In the genomic region with DNA sequence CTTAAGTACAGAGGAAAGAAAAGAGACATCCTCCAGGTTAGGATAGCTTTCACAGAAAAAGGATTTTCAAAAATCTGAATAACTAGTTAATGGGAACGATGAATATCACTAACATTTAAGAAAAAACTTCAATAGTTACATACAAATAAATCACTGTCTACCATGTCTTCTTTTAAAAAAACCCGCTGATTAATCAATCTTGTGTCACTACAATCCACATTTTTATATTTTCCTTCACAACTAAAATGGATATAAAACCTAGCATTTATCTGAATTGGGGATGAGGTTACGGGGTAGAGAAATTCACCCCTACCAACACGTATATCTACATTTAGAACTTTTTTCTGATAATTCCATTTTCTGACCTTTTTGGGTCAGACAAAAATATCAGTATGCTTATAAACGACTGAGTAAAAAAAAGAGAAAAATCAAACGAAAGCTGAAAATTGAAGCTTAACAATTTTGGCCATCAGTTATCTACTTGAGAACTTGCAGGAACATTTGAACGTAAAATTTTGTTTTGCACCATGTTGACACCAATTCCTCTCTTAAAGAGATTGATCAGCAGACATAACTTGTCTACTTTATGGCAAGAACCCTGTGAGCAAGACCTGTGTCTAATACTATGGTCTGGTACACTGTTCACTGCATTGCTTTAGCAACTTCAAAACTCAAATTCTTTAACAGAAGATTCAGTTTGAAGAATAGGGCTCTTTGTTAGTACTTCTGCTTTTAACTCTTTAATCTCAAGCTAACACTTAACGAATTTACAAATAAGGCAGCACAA, we compare ENCODE assay signal across 8 cellular contexts. TPM values are rescaled to one million over a fixed set of nuclear protein-coding genes. Genes with fewer than 3 reads are reported as not detected.
A peak's percentile ranks its signal among the peaks of the same experiment; 100 is the strongest.
DNase-seq lines count a peak whose midpoint lies in the region; ATAC-seq and TF ChIP-seq lines count a peak whose summit lies in the region.

No MANE protein-coding gene starts in this region.

- TF ChIP-seq CTCF in thoracic aorta (IDR thresholded peaks at IDR 0.05) (no peak), GM20000 (IDR thresholded peaks at IDR 0.05; ENCODE audit: extremely low read depth, missing control alignments) (no peak)

- H3K27ac ChIP-seq in thoracic aorta, result no peak overlapping the region

- H3K36me3 ChIP-seq in thoracic aorta, result no peaks in the 10 kb centered on the region

- H3K27ac Mint-ChIP-seq in activated T-cell treated with anti-CD3 and anti-CD28 coated beads, Interleukin-2, amount 50 U/mL, for 24 hours, result peak overlapping the region; percentile 61
- H3K27ac Mint-ChIP-seq in activated CD4-positive, alpha-beta memory T cell treated with anti-CD3 and anti-CD28 coated beads, Interleukin-2, amount 10 ng/mL, durations not matched to agents 7 days and 5 days, result no peak overlapping the region

- peaks cover 60% of the 10 kb centered on the region for H3K36me3 Mint-ChIP-seq in activated T-cell treated with anti-CD3 and anti-CD28 coated beads, Interleukin-2, amount 50 U/mL, for 24 hours (ENCODE audit: low read depth)
- peaks cover 45% of the 10 kb centered on the region for H3K36me3 Mint-ChIP-seq in activated CD4-positive, alpha-beta memory T cell treated with anti-CD3 and anti-CD28 coated beads, Interleukin-2, amount 10 ng/mL, durations not matched to agents 7 days and 5 days (ENCODE audit: low read depth)

- CTCF ChIA-PET in activated CD4-positive, alpha-beta memory T cell treated with anti-CD3 and anti-CD28 coated beads, Interleukin-2, amount 10 ng/mL, durations not matched to agents 7 days and 5 days (lab: Charles Lee), result interaction anchor here (0.9 to 1.0 kb wide), 2 partner anchors 395 to 426 kb away, joined by 3 to 5 read pairs; no protein-coding TSS in a partner anchor

- peaks cover 42 to 72% of the 10 kb centered on the region in 2 donors for H3K4me1 ChIP-seq in thoracic aorta (ENCODE audit: control insufficient read depth in 1 of 2, low read depth in 2 of 2)

- POLR2A ChIA-PET in activated CD4-positive, alpha-beta memory T cell treated with anti-CD3 and anti-CD28 coated beads, Interleukin-2, amount 10 ng/mL, durations not matched to agents 7 days and 5 days (lab: Charles Lee), result interaction anchor here (1.0 kb wide), 1 partner anchor 396 kb away, joined by 3 read pairs; no protein-coding TSS in a partner anchor

- H3K9me3 ChIP-seq in thoracic aorta, result no peaks in the 10 kb centered on the region

- peaks cover 74% of the 10 kb centered on the region for H3K4me1 Mint-ChIP-seq in activated T-cell treated with anti-CD3 and anti-CD28 coated beads, Interleukin-2, amount 50 U/mL, for 24 hours (ENCODE audit: low read depth)
- H3K4me1 Mint-ChIP-seq in activated CD4-positive, alpha-beta memory T cell treated with anti-CD3 and anti-CD28 coated beads, Interleukin-2, amount 10 ng/mL, durations not matched to agents 7 days and 5 days, result peaks cover 62% of the 10 kb centered on the region

- peak overlapping the region; percentile 84 for H3K4me3 Mint-ChIP-seq in activated T-cell treated with anti-CD3 and anti-CD28 coated beads, Interleukin-2, amount 50 U/mL, for 24 hours
- peak overlapping the region; percentile 75 for H3K4me3 Mint-ChIP-seq in activated CD4-positive, alpha-beta memory T cell treated with anti-CD3 and anti-CD28 coated beads, Interleukin-2, amount 10 ng/mL, durations not matched to agents 7 days and 5 days

- DNase-seq in activated T-cell treated with anti-CD3 and anti-CD28 coated beads, Interleukin-2, amount 50 U/mL, for 24 hours, result no peak
- no peak for DNase-seq in activated T-cell treated with anti-CD3 and anti-CD28 coated beads, Interleukin-2, amount 50 U/mL, for 48 hours
- DNase-seq in activated CD4-positive, alpha-beta memory T cell treated with anti-CD3 and anti-CD28 coated beads, Interleukin-2, amount 10 ng/mL, durations not matched to agents 7 days and 5 days, result no peak
- peak; percentile 62 for DNase-seq in inferior parietal cortex (ENCODE audit: extremely low spot score)
- DNase-seq in thoracic aorta (ENCODE audit: low spot score), result no peak
- DNase-seq in GM20000 (ENCODE audit: low spot score), result no peak
- no peak for DNase-seq in activated effector memory CD4-positive, alpha-beta T cell treated with Interleukin-2 at 50 U/mL for 16 hours
- no peak for DNase-seq in stimulated activated CD4-positive, alpha-beta T cell treated with anti-CD3 and anti-CD28 coated beads, Interleukin-1b, Interleukin-23, amount 100 ng/mL, for 48 hours

- H3K4me3 ChIP-seq in thoracic aorta, result peak overlapping the region; percentile 93

- no peaks in the 10 kb centered on the region for H3K27me3 ChIP-seq in thoracic aorta (replicated peaks; ENCODE audit: insufficient read depth)

- no peaks in the 10 kb centered on the region for H3K9me3 Mint-ChIP-seq in activated T-cell treated with anti-CD3 and anti-CD28 coated beads, Interleukin-2, amount 50 U/mL, for 24 hours
- H3K9me3 Mint-ChIP-seq in activated CD4-positive, alpha-beta memory T cell treated with anti-CD3 and anti-CD28 coated beads, Interleukin-2, amount 10 ng/mL, durations not matched to agents 7 days and 5 days, result no peaks in the 10 kb centered on the region

- ATAC-seq in thoracic aorta (ENCODE audit: insufficient number of reproducible peaks, low FRiP score, low read depth), result no peak

- H3K27me3 Mint-ChIP-seq in activated T-cell treated with anti-CD3 and anti-CD28 coated beads, Interleukin-2, amount 50 U/mL, for 24 hours, result no peaks in the 10 kb centered on the region
- H3K27me3 Mint-ChIP-seq in activated CD4-positive, alpha-beta memory T cell treated with anti-CD3 and anti-CD28 coated beads, Interleukin-2, amount 10 ng/mL, durations not matched to agents 7 days and 5 days, result no peaks in the 10 kb centered on the region

RNA-seq across cellular contexts. Expression of a gene that starts 4.8 kb away (rescaled TPM):
- 10 to 100 TPM; 79.3 to 81.6 TPM for total RNA-seq in activated CD4-positive, alpha-beta memory T cell treated with anti-CD3 and anti-CD28 coated beads, Interleukin-2, amount 10 ng/mL, durations not matched to agents 7 days and 5 days
- 10 to 100 TPM; 56.5 to 58.1 TPM for total RNA-seq in thoracic aorta
